8 cellular contexts compared by ENCODE assay signal in the genomic region with DNA sequence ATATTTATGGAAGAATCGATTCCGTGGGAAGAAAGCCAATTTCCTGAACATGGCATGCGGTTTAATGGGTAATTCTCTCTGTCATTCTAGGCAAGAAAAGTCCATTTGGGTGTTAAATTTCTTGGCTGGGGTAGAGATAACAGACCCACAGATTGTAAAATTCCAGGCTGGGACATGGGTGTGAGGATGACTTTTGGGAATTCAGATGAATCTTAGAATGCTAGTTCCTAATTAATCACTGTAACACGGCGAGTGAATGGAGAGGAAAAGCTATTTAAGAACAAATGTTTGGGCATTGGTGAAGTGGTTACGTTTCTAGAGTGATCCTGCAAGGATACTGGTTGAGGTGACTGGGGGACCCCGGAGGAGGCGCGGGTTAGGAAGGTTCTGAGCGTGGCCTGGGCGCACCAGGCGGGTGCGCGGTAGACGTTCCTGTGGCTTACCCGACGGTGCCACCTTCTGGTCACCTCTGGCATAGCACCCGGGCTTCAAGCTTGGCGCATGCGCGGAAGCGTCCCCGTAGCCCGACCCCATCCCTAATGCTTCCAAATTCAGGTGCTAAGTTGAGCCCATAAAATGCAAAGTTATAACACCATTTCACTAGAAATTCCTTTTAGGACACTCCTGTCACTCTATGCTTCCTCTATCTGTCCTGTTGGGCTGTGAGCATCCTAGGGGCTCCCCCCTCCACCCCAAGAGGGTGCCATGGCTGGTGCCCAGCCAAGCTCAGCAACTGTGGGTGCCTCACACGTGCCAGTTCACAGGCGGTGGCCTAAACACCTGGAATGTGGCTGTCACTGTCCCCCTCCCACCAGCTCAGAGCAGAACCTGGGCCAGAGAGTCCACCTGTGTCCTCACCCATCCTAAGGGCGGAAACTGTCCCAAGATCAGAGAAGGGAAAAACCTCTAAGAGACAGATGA.
DNase-seq lines count a peak whose midpoint lies in the region; ATAC-seq, FAIRE-seq and TF ChIP-seq lines count a peak whose summit lies in the region.

No MANE protein-coding gene starts in this region.

- TF ChIP-seq CTCF in DOHH2 (IDR thresholded peaks at IDR 0.05; ENCODE audit: low read depth, low read length, poor library complexity, severe bottlenecking): peak; percentile 94
- peak; percentile 79 to 97 (median 92) for TF ChIP-seq CTCF in uterus (IDR thresholded peaks at IDR 0.05)

- intact Hi-C loops in head of caudate nucleus (cut with DNase I) (loop anchor here (2.0 kb wide), 1 partner anchor 105 kb away; a partner anchor contains a TSS), posterior cingulate gyrus (cut with DNase I) (loop anchor here (1.0 to 10.0 kb wide), 3 partner anchors 57 to 297 kb away; a partner anchor contains a TSS), uterus (cut with DNase I; ENCODE audit: low total_unique reads) (loop anchor here (5.0 kb wide), 1 partner anchor 104 kb away; a partner anchor contains a TSS)

- H3K9me2 ChIP-seq in DOHH2 (replicated peaks; ENCODE audit: control insufficient read depth, low read length): no peaks in the 10 kb centered on the region

- no peaks in the 10 kb centered on the region for H3K36me3 ChIP-seq in DOHH2 (ENCODE audit: control insufficient read depth, low read length)
- no peaks in the 10 kb centered on the region for H3K36me3 ChIP-seq in SJSA1
- no peaks in the 10 kb centered on the region for H3K36me3 ChIP-seq in uterus

- H3K27me3 ChIP-seq in DOHH2 (ENCODE audit: control insufficient read depth, low read length): peaks cover 17% of the 10 kb centered on the region
- H3K27me3 ChIP-seq in SJSA1 (replicated peaks): no peaks in the 10 kb centered on the region
- H3K27me3 ChIP-seq in uterus: no peaks in the 10 kb centered on the region

- H3F3A ChIP-seq in DOHH2 (ENCODE audit: control insufficient read depth, insufficient read depth): no peaks in the 10 kb centered on the region

- no peaks in the 10 kb centered on the region for H3K9me3 ChIP-seq in DOHH2 (ENCODE audit: control insufficient read depth, insufficient read depth, low read length)
- H3K9me3 ChIP-seq in SJSA1 (replicated peaks): no peaks in the 10 kb centered on the region
- no peaks in the 10 kb centered on the region for H3K9me3 ChIP-seq in uterus

- FAIRE-seq in HTR-8/SVneo (lab: Jason Lieb, UNC): no peak

- no peaks in the 10 kb centered on the region for H4K20me1 ChIP-seq in DOHH2 (ENCODE audit: control insufficient read depth, insufficient read depth, low read depth, low read length)

- H3K79me2 ChIP-seq in DOHH2 (ENCODE audit: control insufficient read depth, low read length): no peaks in the 10 kb centered on the region

- H3K4me1 ChIP-seq in DOHH2 (ENCODE audit: control insufficient read depth, low read length) (peaks cover 11% of the 10 kb centered on the region), SJSA1 (replicated peaks) (no peaks in the 10 kb centered on the region; the same call in 1 of the 2 replicates), uterus (no peaks in the 10 kb centered on the region)

- DNase-seq in HTR-8/SVneo (ENCODE audit: insufficient read length, low spot score): peak; percentile 78
- peak; percentile 52 to 72 for DNase-seq in SJSA1 (ENCODE audit: low read depth in 1 of 2, low spot score in 2 of 2)
- peak; percentile 83 for DNase-seq in activated gamma-delta T cell treated with anti-CD3 and anti-CD28 coated beads, Interleukin-2, amount 50 U/mL, for 16 hours (ENCODE audit: low read depth)
- peak; percentile 67 to 95 (median 86) for DNase-seq in head of caudate nucleus
- peak; percentile 67 to 97 (median 85) for DNase-seq in posterior cingulate gyrus
- peak; percentile 58 to 84 for DNase-seq in uterus

- peak in 1 of 2 donors; percentile 11 for TF ChIP-seq POLR2A in uterus (IDR thresholded peaks at IDR 0.05)

- ATAC-seq in GM21515 (IDR thresholded peaks at IDR 0.05; ENCODE audit: unreplicated experiment): peak; percentile 86

- no peak overlapping the region for H3K4me3 ChIP-seq in DOHH2 (ENCODE audit: low read length)
- H3K4me3 ChIP-seq in SJSA1: no peak overlapping the region
- no peak overlapping the region for H3K4me3 ChIP-seq in uterus

- H3K27ac ChIP-seq in DOHH2 (ENCODE audit: low read depth, low read length) (no peak overlapping the region), SJSA1 (no peak overlapping the region), uterus (no peak overlapping the region)

- H3K4me2 ChIP-seq in DOHH2 (ENCODE audit: low read length): peak overlapping the region; percentile 44
